ENCODE assay signal across 2 cellular contexts in the genomic region with DNA sequence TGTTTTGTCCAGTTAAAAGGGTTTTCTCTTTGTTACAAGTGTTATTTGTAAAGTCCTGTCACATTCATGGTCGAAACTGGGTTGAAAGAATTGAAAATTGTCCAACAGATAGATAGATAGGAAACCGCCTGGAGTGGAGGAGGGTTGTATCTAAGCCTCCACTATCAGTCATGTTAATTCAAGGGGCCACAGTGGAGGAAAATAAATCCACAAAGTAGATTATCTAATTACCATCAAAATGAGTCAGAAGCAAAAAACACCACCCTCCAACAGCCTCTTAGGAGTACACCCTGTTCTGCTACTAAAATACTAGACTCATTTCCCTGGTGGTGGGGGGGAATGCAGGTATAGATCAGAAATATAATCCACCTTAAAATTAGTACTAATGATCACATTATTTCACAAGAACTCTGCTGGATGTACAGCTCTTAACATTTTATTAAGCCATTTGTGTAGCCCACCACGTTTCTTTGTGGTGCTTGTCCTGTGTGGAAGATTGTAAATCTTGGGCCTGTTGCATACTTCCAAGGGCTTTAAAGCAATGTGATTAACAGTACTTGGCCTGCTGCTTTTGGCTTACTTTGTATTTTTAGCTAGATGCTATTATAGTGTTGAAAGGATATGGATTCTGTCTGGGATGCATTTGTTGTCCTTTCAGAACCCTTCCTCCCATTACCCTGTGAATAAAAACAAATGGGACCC.
TF ChIP-seq lines count a peak whose summit lies in the region.

No MANE protein-coding gene starts in this region.

TF ChIP-seq in GM23338, 12 proteins besides CTCF, POLR2A, EP300 and RAD21 (continues in another document):
- TF ChIP-seq NANOG (IDR thresholded peaks at IDR 0.05; ENCODE audit: borderline replicate concordance) (no peak), JUNB (IDR thresholded peaks at IDR 0.05; ENCODE audit: unreplicated experiment) (no peak), EZH2 (IDR thresholded peaks at IDR 0.05; ENCODE audit: low read depth, unreplicated experiment) (no peak), STAT1 (IDR thresholded peaks at IDR 0.05; ENCODE audit: unreplicated experiment) (no peak), POLR2AphosphoS5 (IDR thresholded peaks at IDR 0.05; ENCODE audit: low read depth) (no peak; the same call in 1 of the 2 replicates), ZNF114 (CRISPR knock-in tag; IDR thresholded peaks at IDR 0.05) (no peak)
- TF ChIP-seq, protein P1, sequence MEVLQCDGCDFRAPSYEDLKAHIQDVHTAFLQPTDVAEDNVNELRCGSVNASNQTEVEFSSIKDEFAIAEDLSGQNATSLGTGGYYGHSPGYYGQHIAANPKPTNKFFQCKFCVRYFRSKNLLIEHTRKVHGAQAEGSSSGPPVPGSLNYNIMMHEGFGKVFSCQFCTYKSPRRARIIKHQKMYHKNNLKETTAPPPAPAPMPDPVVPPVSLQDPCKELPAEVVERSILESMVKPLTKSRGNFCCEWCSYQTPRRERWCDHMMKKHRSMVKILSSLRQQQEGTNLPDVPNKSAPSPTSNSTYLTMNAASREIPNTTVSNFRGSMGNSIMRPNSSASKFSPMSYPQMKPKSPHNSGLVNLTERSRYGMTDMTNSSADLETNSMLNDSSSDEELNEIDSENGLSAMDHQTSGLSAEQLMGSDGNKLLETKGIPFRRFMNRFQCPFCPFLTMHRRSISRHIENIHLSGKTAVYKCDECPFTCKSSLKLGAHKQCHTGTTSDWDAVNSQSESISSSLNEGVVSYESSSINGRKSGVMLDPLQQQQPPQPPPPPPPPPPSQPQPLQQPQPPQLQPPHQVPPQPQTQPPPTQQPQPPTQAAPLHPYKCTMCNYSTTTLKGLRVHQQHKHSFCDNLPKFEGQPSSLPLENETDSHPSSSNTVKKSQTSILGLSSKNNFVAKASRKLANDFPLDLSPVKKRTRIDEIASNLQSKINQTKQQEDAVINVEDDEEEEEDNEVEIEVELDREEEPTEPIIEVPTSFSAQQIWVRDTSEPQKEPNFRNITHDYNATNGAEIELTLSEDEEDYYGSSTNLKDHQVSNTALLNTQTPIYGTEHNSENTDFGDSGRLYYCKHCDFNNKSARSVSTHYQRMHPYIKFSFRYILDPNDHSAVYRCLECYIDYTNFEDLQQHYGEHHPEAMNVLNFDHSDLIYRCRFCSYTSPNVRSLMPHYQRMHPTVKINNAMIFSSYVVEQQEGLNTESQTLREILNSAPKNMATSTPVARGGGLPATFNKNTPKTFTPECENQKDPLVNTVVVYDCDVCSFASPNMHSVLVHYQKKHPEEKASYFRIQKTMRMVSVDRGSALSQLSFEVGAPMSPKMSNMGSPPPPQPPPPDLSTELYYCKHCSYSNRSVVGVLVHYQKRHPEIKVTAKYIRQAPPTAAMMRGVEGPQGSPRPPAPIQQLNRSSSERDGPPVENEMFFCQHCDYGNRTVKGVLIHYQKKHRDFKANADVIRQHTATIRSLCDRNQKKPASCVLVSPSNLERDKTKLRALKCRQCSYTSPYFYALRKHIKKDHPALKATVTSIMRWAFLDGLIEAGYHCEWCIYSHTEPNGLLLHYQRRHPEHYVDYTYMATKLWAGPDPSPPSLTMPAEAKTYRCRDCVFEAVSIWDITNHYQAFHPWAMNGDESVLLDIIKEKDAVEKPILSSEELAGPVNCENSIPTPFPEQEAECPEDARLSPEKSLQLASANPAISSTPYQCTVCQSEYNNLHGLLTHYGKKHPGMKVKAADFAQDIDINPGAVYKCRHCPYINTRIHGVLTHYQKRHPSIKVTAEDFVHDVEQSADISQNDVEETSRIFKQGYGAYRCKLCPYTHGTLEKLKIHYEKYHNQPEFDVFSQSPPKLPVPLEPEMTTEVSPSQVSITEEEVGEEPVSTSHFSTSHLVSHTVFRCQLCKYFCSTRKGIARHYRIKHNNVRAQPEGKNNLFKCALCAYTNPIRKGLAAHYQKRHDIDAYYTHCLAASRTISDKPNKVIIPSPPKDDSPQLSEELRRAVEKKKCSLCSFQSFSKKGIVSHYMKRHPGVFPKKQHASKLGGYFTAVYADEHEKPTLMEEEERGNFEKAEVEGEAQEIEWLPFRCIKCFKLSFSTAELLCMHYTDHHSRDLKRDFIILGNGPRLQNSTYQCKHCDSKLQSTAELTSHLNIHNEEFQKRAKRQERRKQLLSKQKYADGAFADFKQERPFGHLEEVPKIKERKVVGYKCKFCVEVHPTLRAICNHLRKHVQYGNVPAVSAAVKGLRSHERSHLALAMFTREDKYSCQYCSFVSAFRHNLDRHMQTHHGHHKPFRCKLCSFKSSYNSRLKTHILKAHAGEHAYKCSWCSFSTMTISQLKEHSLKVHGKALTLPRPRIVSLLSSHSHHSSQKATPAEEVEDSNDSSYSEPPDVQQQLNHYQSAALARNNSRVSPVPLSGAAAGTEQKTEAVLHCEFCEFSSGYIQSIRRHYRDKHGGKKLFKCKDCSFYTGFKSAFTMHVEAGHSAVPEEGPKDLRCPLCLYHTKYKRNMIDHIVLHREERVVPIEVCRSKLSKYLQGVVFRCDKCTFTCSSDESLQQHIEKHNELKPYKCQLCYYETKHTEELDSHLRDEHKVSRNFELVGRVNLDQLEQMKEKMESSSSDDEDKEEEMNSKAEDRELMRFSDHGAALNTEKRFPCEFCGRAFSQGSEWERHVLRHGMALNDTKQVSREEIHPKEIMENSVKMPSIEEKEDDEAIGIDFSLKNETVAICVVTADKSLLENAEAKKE (CRISPR knock-in tag; IDR thresholded peaks at IDR 0.05): no peak
- TF ChIP-seq, protein P2, sequence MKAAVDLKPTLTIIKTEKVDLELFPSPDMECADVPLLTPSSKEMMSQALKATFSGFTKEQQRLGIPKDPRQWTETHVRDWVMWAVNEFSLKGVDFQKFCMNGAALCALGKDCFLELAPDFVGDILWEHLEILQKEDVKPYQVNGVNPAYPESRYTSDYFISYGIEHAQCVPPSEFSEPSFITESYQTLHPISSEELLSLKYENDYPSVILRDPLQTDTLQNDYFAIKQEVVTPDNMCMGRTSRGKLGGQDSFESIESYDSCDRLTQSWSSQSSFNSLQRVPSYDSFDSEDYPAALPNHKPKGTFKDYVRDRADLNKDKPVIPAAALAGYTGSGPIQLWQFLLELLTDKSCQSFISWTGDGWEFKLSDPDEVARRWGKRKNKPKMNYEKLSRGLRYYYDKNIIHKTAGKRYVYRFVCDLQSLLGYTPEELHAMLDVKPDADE (IDR thresholded peaks at IDR 0.05): no peak

TF ChIP-seq in IMR-90, 13 proteins besides CTCF, POLR2A, EP300 and RAD21:
- TF ChIP-seq, protein P3, sequence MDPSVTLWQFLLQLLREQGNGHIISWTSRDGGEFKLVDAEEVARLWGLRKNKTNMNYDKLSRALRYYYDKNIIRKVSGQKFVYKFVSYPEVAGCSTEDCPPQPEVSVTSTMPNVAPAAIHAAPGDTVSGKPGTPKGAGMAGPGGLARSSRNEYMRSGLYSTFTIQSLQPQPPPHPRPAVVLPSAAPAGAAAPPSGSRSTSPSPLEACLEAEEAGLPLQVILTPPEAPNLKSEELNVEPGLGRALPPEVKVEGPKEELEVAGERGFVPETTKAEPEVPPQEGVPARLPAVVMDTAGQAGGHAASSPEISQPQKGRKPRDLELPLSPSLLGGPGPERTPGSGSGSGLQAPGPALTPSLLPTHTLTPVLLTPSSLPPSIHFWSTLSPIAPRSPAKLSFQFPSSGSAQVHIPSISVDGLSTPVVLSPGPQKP (IDR thresholded peaks at IDR 0.05; ENCODE audit: borderline replicate concordance, low read depth, low read length): no peak
- TF ChIP-seq BHLHE40 (IDR thresholded peaks at IDR 0.05; ENCODE audit: low read depth, low read length): no peak
- no peak for TF ChIP-seq CHD1 (IDR thresholded peaks at IDR 0.05; ENCODE audit: low read depth, low read length)
- TF ChIP-seq RCOR1 (IDR thresholded peaks at IDR 0.05; ENCODE audit: insufficient replicate concordance, low read length): no peak
- TF ChIP-seq MAZ (IDR thresholded peaks at IDR 0.05; ENCODE audit: borderline replicate concordance, low read depth, low read length): no peak
- no peak for TF ChIP-seq MAFK (IDR thresholded peaks at IDR 0.05; ENCODE audit: low read depth, low read length)
- no peak for TF ChIP-seq CEBPB (IDR thresholded peaks at IDR 0.05; ENCODE audit: low read depth, low read length)
- TF ChIP-seq NFE2L2 (IDR thresholded peaks at IDR 0.05; ENCODE audit: low read depth, low read length): no peak
- no peak for TF ChIP-seq FOS (IDR thresholded peaks at IDR 0.05; ENCODE audit: low read depth, low read length)
